Comparison of ENCODE assay signal across 33 cellular contexts in genomic region chr2:204737296-204737695, GRCh38.
A peak's percentile ranks its signal among the peaks of the same experiment; 100 is the strongest.
DNase-seq lines count a peak whose midpoint lies in the region; ATAC-seq and TF ChIP-seq lines count a peak whose summit lies in the region.
"Had no signal": no experiment of that assay in that cellular context is flagged by ENCODE, and none has a peak within 500 bp of the region (broad histone marks: within the 10 kb centered on the region; RNA-seq: fewer than 3 reads in every experiment).

No MANE protein-coding gene starts in this region.

- POLR2A ChIA-PET in PC-3 (lab: Charles Lee; ENCODE audit: unreplicated experiment) = no interaction called here

- no peaks in the 10 kb centered on the region for H3F3A ChIP-seq in PC-3 (ENCODE audit: low read length, unreplicated experiment)

- no TSS peak for BruUV-seq in PC-3 (replicated peaks; lab: Mats Ljungman, UMichigan)

- no peak overlapping the region for H3K27ac ChIP-seq in PC-3 (ENCODE audit: low read length)
- H3K27ac ChIP-seq in SJSA1 = peak overlapping the region; percentile 11; the same call in 1 of the 2 replicates
- H3K27ac ChIP-seq: 22Rv1; A549; BLaER1; BLaER1 treated with 17β-estradiol and CSF1 and Interleukin-3, amounts not matched to agents 10 nM and 100 nM; C4-2B had no signal

- H3K36me3 ChIP-seq in PC-3 (ENCODE audit: low read depth, low read length) (no peaks in the 10 kb centered on the region), SJSA1 (no peaks in the 10 kb centered on the region)
- H3K36me3 ChIP-seq: BE2C; BLaER1; BLaER1 treated with 17β-estradiol and CSF1 and Interleukin-3, amounts not matched to agents 10 nM and 100 nM had no signal

- intact Hi-C loops in PC-3 (cut with micrococcal nuclease) = loop anchor here (5.0 kb wide), 1 partner anchor 105 kb away; no protein-coding TSS in a partner anchor

- H3K4me1 ChIP-seq in PC-3 (ENCODE audit: insufficient read depth, low read length) (no peaks in the 10 kb centered on the region), SJSA1 (replicated peaks) (peaks cover 11% of the 10 kb centered on the region)
- H3K4me1 ChIP-seq: A549, BE2C, BLaER1, Caco-2 had no signal

- DNase-seq in M059J (ENCODE audit: low read depth) = peak; percentile 3
- DNase-seq in PC-3 = no peak
- peak in 1 of 2 experiments; percentile 90 for DNase-seq in SJSA1 (ENCODE audit: low read depth in 1 of 2, low spot score in 2 of 2)
- peak; percentile 5 for DNase-seq in astrocyte of the hippocampus (ENCODE audit: low read depth, low spot score)
- no peak for DNase-seq in iPS-NIHi7 (ENCODE audit: extremely low spot score)
- DNase-seq in AG08395 (ENCODE audit: low spot score) = no peak
- DNase-seq: 8988T; ACHN; AML-193; BE2C; C1 segment of cervical spinal cord; Caco-2; Calu3; CD4-positive, alpha-beta memory T cell; CD4-positive, alpha-beta T cell; CD4-positive, CD25-positive, alpha-beta regulatory T cell; CD8-positive, alpha-beta memory T cell; CD8-positive, alpha-beta T cell; COR-L47; DMS 273 treated with DMSO at 0.1 percent for 48 hours; DMS153; DMS53; DMS79; DMS79 treated with DMSO at 0.1 percent for 48 hours; DND-41; EL had no signal

- no peak overlapping the region for H3K4me3 ChIP-seq in PC-3 (ENCODE audit: low read length)
- H3K4me3 ChIP-seq in SJSA1 = no peak overlapping the region
- H3K4me3 ChIP-seq: A549; BLaER1; BLaER1 treated with 17β-estradiol and CSF1 and Interleukin-3, amounts not matched to agents 10 nM and 100 nM had no signal

- no peaks in the 10 kb centered on the region for H3K9me2 ChIP-seq in PC-3 (replicated peaks; ENCODE audit: low read length)

- H3K27me3 ChIP-seq in PC-3 (ENCODE audit: low read length) (no peaks in the 10 kb centered on the region), SJSA1 (replicated peaks) (no peaks in the 10 kb centered on the region)
- H3K27me3 ChIP-seq: BE2C; BLaER1; BLaER1 treated with 17β-estradiol and CSF1 and Interleukin-3, amounts not matched to agents 10 nM and 100 nM had no signal

- no peak overlapping the region for H2AFZ ChIP-seq in PC-3 (ENCODE audit: low read length)

- H3K9me3 ChIP-seq in PC-3 (ENCODE audit: low read length) (no peaks in the 10 kb centered on the region), SJSA1 (replicated peaks) (no peaks in the 10 kb centered on the region)
- H3K9me3 ChIP-seq: BE2C, BLaER1 had no signal

- no peak for TF ChIP-seq CTCF in PC-3 (conservative IDR thresholded peaks at IDR 0.05; ENCODE audit: low read depth, low read length)

- H3K79me2 ChIP-seq in PC-3 (ENCODE audit: low read length) = no peaks in the 10 kb centered on the region

- no peak overlapping the region for H3K4me2 ChIP-seq in PC-3 (ENCODE audit: low read length)
- H3K4me2 ChIP-seq: A549; BLaER1; BLaER1 treated with 17β-estradiol and CSF1 and Interleukin-3, amounts not matched to agents 10 nM and 100 nM had no signal

- ATAC-seq in PC-3 (peak; percentile 64), HG02623 (IDR thresholded peaks at IDR 0.05; ENCODE audit: unreplicated experiment) (no peak), GM18519 (IDR thresholded peaks at IDR 0.05; ENCODE audit: low FRiP score, unreplicated experiment) (no peak)
- ATAC-seq: A549; CD8-positive, alpha-beta T cell had no signal

- no peaks in the 10 kb centered on the region for H4K20me1 ChIP-seq in PC-3 (ENCODE audit: low read length)
- H4K20me1 ChIP-seq: BLaER1; BLaER1 treated with 17β-estradiol and CSF1 and Interleukin-3, amounts not matched to agents 10 nM and 100 nM had no signal

- H3K9ac ChIP-seq in PC-3 (ENCODE audit: low read length) = no peak overlapping the region
- H3K9ac ChIP-seq: BLaER1; BLaER1 treated with 17β-estradiol and CSF1 and Interleukin-3, amounts not matched to agents 10 nM and 100 nM had no signal

- CTCF ChIA-PET in PC-3 (lab: Charles Lee) = no interaction called here

Comparison
In these comparisons a context has a peak if more than half of its experiments do, and no peak if none do; other contexts are left out.
1. DNase-seq: peak in M059J (single experiment) and astrocyte of the hippocampus (single experiment); none in PC-3 (single experiment), iPS-NIHi7 (single experiment) and AG08395 (single experiment).